2 cellular contexts compared by ENCODE assay signal in the genomic region with DNA sequence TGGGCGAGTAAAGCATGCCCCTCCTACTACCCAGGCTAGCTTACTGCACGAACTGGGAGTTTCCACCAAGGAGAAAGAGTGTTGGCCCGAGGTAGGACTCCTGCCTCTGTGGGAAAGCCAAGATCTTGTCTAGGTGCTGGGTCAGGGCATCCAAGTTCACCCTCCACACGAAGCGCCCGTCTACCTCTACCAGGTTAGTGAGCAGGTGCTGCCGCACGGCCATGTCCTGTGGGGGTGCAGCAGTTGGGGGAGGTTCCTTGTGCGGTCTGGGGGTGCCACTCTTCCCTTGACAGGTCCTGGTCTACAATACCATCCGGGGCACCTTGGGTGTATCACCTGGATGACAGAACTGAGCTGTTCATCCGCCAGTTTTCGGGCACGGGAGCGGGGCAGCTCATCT.
TF ChIP-seq lines count a peak whose summit lies in the region.

No MANE protein-coding gene starts in this region.

TF ChIP-seq in SK-N-SH, 30 proteins besides CTCF, POLR2A, EP300 and RAD21:
- TF ChIP-seq FOSL2 (IDR thresholded peaks at IDR 0.05; ENCODE audit: borderline replicate concordance, low read depth) (no peak), PBX3 (IDR thresholded peaks at IDR 0.05) (no peak), FOXJ3 (CRISPR knock-in tag; IDR thresholded peaks at IDR 0.05) (no peak), NRF1 (IDR thresholded peaks at IDR 0.05; ENCODE audit: low read depth, low read length) (no peak), TEAD4 (IDR thresholded peaks at IDR 0.05; ENCODE audit: borderline replicate concordance, insufficient read depth) (no peak), SMC3 (IDR thresholded peaks at IDR 0.05; ENCODE audit: low read depth, low read length) (no peak), FOXM1 (IDR thresholded peaks at IDR 0.05; ENCODE audit: low read depth) (no peak), ELF1 (IDR thresholded peaks at IDR 0.05) (no peak), EZH2phosphoT487 (IDR thresholded peaks at IDR 0.05; ENCODE audit: borderline replicate concordance, low read depth) (no peak), JUND (IDR thresholded peaks at IDR 0.05) (no peak), RXRA (IDR thresholded peaks at IDR 0.05; ENCODE audit: borderline replicate concordance, low read depth) (no peak), GATA2 (CRISPR knock-in tag; IDR thresholded peaks at IDR 0.05) (no peak), RCOR1 (IDR thresholded peaks at IDR 0.05; ENCODE audit: low read length) (no peak), CHD2 (IDR thresholded peaks at IDR 0.05; ENCODE audit: low read length, partially characterized antibody) (no peak), POLR2AphosphoS5 (IDR thresholded peaks at IDR 0.05; ENCODE audit: low read depth, low read length) (no peak)
- TF ChIP-seq, protein P1, sequence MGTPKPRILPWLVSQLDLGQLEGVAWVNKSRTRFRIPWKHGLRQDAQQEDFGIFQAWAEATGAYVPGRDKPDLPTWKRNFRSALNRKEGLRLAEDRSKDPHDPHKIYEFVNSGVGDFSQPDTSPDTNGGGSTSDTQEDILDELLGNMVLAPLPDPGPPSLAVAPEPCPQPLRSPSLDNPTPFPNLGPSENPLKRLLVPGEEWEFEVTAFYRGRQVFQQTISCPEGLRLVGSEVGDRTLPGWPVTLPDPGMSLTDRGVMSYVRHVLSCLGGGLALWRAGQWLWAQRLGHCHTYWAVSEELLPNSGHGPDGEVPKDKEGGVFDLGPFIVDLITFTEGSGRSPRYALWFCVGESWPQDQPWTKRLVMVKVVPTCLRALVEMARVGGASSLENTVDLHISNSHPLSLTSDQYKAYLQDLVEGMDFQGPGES (IDR thresholded peaks at IDR 0.05; ENCODE audit: low read depth, low read length), result no peak

TF ChIP-seq in SK-N-SH treated with all-trans-retinoic acid at 6 μM for 48 hours, 23 proteins besides CTCF, POLR2A, EP300 and RAD21:
- TF ChIP-seq ARNTL (CRISPR knock-in tag; IDR thresholded peaks at IDR 0.05; ENCODE audit: borderline replicate concordance, low read depth), result no peak
- no peak for TF ChIP-seq ZNF8 (CRISPR knock-in tag; IDR thresholded peaks at IDR 0.05)
- TF ChIP-seq ESRRG (CRISPR knock-in tag; IDR thresholded peaks at IDR 0.05), result no peak
- no peak for TF ChIP-seq PATZ1 (CRISPR knock-in tag; IDR thresholded peaks at IDR 0.05; ENCODE audit: borderline replicate concordance)
- TF ChIP-seq, protein P2, sequence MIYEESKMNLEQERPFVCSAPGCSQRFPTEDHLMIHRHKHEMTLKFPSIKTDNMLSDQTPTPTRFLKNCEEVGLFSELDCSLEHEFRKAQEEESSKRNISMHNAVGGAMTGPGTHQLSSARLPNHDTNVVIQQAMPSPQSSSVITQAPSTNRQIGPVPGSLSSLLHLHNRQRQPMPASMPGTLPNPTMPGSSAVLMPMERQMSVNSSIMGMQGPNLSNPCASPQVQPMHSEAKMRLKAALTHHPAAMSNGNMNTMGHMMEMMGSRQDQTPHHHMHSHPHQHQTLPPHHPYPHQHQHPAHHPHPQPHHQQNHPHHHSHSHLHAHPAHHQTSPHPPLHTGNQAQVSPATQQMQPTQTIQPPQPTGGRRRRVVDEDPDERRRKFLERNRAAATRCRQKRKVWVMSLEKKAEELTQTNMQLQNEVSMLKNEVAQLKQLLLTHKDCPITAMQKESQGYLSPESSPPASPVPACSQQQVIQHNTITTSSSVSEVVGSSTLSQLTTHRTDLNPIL (CRISPR knock-in tag; IDR thresholded peaks at IDR 0.05; ENCODE audit: low read depth), result no peak
- TF ChIP-seq ZNF565 (CRISPR knock-in tag; conservative IDR thresholded peaks at IDR 0.05; ENCODE audit: low read depth), result no peak
- no peak for TF ChIP-seq ZC3H10 (CRISPR knock-in tag; IDR thresholded peaks at IDR 0.05)
- TF ChIP-seq BACH2 (CRISPR knock-in tag; IDR thresholded peaks at IDR 0.05; ENCODE audit: borderline replicate concordance), result no peak
- no peak for TF ChIP-seq PPARA (CRISPR knock-in tag; IDR thresholded peaks at IDR 0.05; ENCODE audit: borderline replicate concordance)
- no peak for TF ChIP-seq TCF4 (CRISPR knock-in tag; IDR thresholded peaks at IDR 0.05; ENCODE audit: borderline replicate concordance)
- no peak for TF ChIP-seq TSHZ2 (CRISPR knock-in tag; IDR thresholded peaks at IDR 0.05)
- no peak for TF ChIP-seq GLIS3 (CRISPR knock-in tag; IDR thresholded peaks at IDR 0.05)
- TF ChIP-seq SNAI2 (CRISPR knock-in tag; IDR thresholded peaks at IDR 0.05), result no peak
- no peak for TF ChIP-seq POU6F1 (CRISPR knock-in tag; IDR thresholded peaks at IDR 0.05; ENCODE audit: borderline replicate concordance, low read depth)
- TF ChIP-seq OSR1 (CRISPR knock-in tag; IDR thresholded peaks at IDR 0.05), result no peak
- TF ChIP-seq RARB (CRISPR knock-in tag; IDR thresholded peaks at IDR 0.05), result no peak
- TF ChIP-seq, protein P3, sequence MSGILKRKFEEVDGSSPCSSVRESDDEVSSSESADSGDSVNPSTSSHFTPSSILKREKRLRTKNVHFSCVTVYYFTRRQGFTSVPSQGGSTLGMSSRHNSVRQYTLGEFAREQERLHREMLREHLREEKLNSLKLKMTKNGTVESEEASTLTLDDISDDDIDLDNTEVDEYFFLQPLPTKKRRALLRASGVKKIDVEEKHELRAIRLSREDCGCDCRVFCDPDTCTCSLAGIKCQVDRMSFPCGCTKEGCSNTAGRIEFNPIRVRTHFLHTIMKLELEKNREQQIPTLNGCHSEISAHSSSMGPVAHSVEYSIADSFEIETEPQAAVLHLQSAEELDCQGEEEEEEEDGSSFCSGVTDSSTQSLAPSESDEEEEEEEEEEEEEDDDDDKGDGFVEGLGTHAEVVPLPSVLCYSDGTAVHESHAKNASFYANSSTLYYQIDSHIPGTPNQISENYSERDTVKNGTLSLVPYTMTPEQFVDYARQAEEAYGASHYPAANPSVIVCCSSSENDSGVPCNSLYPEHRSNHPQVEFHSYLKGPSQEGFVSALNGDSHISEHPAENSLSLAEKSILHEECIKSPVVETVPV (CRISPR knock-in tag; IDR thresholded peaks at IDR 0.05), result no peak
- no peak for TF ChIP-seq ISL1 (CRISPR knock-in tag; IDR thresholded peaks at IDR 0.05)
